8 cellular contexts compared by ENCODE assay signal in the genomic region with DNA sequence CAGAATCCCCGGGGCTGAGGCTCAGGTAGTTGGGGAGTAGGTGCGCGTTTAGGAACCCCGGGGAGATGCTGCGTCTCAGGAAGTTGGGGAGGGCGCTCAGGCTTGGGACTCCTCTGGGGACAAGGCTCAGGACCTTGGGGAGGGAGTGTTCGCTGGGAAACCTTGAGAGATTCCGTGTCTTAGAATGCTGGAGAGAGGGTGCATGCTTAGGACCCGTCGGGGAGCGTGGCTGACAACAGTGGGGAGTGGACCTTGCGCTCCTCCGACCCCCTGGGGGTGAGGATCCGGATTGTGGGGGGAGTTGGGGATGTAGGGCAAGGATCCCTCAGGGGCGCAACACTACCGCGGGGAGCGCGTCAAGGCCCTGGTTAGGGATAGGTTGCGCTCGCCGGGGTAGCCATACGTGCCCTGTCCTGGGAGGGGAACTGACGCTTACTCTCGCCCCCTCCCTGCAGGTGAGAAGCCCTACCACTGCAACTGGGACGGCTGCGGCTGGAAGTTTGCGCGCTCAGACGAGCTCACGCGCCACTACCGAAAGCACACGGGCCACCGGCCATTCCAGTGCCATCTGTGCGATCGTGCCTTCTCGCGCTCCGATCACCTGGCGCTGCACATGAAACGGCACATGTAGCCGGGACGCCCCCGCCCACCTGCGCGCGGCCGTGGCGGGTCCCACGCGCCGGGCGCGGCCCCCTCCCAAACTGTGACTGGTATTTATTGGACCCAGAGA. TPM values are rescaled to one million over a fixed set of nuclear protein-coding genes. Genes with fewer than 3 reads are reported as not detected.
DNase-seq lines count a peak whose midpoint lies in the region; ATAC-seq and TF ChIP-seq lines count a peak whose summit lies in the region.

No MANE protein-coding gene starts in this region.

- H3K27me3 Mint-ChIP-seq in Calu3 (ENCODE audit: unreplicated experiment) (no peaks in the 10 kb centered on the region), nephron (ENCODE audit: low read depth) (peaks cover 75% of the 10 kb centered on the region)
- peaks cover 23% of the 10 kb centered on the region for H3K27me3 Mint-ChIP-seq in T-helper 1 cell treated with Interleukin-12 subunit alpha and Interleukin-12 subunit beta and Interleukin-4 antibody, amounts not matched to agents 30 μg/mL and 1 μg/mL, for 36 hours (ENCODE audit: low read depth)

- no peaks in the 10 kb centered on the region for H3K36me3 ChIP-seq in duodenal mucosa (ENCODE audit: control insufficient read depth in 1 of 2, insufficient read depth in 2 of 2, low read length in 2 of 2)

- peaks cover 20 to 24% of the 10 kb centered on the region in 2 donors for H3K4me1 ChIP-seq in duodenal mucosa (ENCODE audit: control insufficient read depth in 1 of 2, insufficient read depth in 2 of 2, low read length in 2 of 2)

- no peaks in the 10 kb centered on the region for H3K9me3 ChIP-seq in duodenal mucosa (ENCODE audit: control insufficient read depth in 1 of 2, low read length in 2 of 2)

- CTCF ChIA-PET in Calu3 (lab: Charles Lee): no interaction called here
- CTCF ChIA-PET in GM10248 (lab: Yijun Ruan, JAX): no interaction called here

- peak overlapping the region; percentile 66 for H3K27ac ChIP-seq in duodenal mucosa (ENCODE audit: low read depth, low read length)

- DNase-seq in Calu3 (no peak), GM10248 (ENCODE audit: extremely low spot score) (no peak), NCI-H1092 treated with DMSO at 0.1 percent for 48 hours (lab: John Stamatoyannopoulos, UW) (no peak), NCI-H69 (lab: John Stamatoyannopoulos, UW) (no peak)

- TF ChIP-seq CTCF in Calu3 (IDR thresholded peaks at IDR 0.05; ENCODE audit: unreplicated experiment) (no peak), nephron (IDR thresholded peaks at IDR 0.05; ENCODE audit: unreplicated experiment in 3 of 3) (no peak), GM10248 (IDR thresholded peaks at IDR 0.05; ENCODE audit: control extremely low read depth, extremely low read depth, low read depth, missing control alignments) (no peak)

- H3K4me1 Mint-ChIP-seq in Calu3 (ENCODE audit: low read depth, unreplicated experiment): peaks cover 8% of the 10 kb centered on the region
- peaks cover 38% of the 10 kb centered on the region for H3K4me1 Mint-ChIP-seq in T-helper 1 cell treated with Interleukin-12 subunit alpha and Interleukin-12 subunit beta and Interleukin-4 antibody, amounts not matched to agents 30 μg/mL and 1 μg/mL, for 36 hours (ENCODE audit: low read depth)
- H3K4me1 Mint-ChIP-seq in nephron: peaks cover 19% of the 10 kb centered on the region

- intact Hi-C loops in Calu3 (cut with micrococcal nuclease; ENCODE audit: unreplicated experiment): no loop called here

- POLR2A ChIA-PET in GM10248 (lab: Yijun Ruan, JAX): no interaction called here

- H3K27ac Mint-ChIP-seq in Calu3 (ENCODE audit: unreplicated experiment): no peak overlapping the region
- peak overlapping the region; percentile 88 for H3K27ac Mint-ChIP-seq in T-helper 1 cell treated with Interleukin-12 subunit alpha and Interleukin-12 subunit beta and Interleukin-4 antibody, amounts not matched to agents 30 μg/mL and 1 μg/mL, for 36 hours
- peak overlapping the region in 2 of 3 experiments; percentile 12 to 24 for H3K27ac Mint-ChIP-seq in nephron

- BruUV-seq in Calu3 (replicated peaks; lab: Mats Ljungman, UMichigan): no TSS peak

- H3K4me3 ChIP-seq in duodenal mucosa (ENCODE audit: low read depth in 1 of 2, low read length in 2 of 2): peak overlapping the region; percentile 65 to 66

- peaks cover 16 to 17% of the 10 kb centered on the region in 2 donors for H3K27me3 ChIP-seq in duodenal mucosa (ENCODE audit: control insufficient read depth in 1 of 2, insufficient read depth in 2 of 2, low read length in 2 of 2)

- H3K9me3 Mint-ChIP-seq in Calu3 (ENCODE audit: low read depth, unreplicated experiment): no peaks in the 10 kb centered on the region
- H3K9me3 Mint-ChIP-seq in T-helper 1 cell treated with Interleukin-12 subunit alpha and Interleukin-12 subunit beta and Interleukin-4 antibody, amounts not matched to agents 30 μg/mL and 1 μg/mL, for 36 hours: no peaks in the 10 kb centered on the region
- H3K9me3 Mint-ChIP-seq in nephron: no peaks in the 10 kb centered on the region

- H3K4me3 Mint-ChIP-seq in Calu3 (ENCODE audit: low read depth, unreplicated experiment) (peak overlapping the region; percentile 74), nephron (peak overlapping the region; percentile 82 to 91 (median 86))
- H3K4me3 Mint-ChIP-seq in T-helper 1 cell treated with Interleukin-12 subunit alpha and Interleukin-12 subunit beta and Interleukin-4 antibody, amounts not matched to agents 30 μg/mL and 1 μg/mL, for 36 hours: peak overlapping the region; percentile 95

- H3K36me3 Mint-ChIP-seq in Calu3 (ENCODE audit: insufficient read depth, unreplicated experiment): peaks cover 21% of the 10 kb centered on the region
- peaks cover 47% of the 10 kb centered on the region for H3K36me3 Mint-ChIP-seq in T-helper 1 cell treated with Interleukin-12 subunit alpha and Interleukin-12 subunit beta and Interleukin-4 antibody, amounts not matched to agents 30 μg/mL and 1 μg/mL, for 36 hours (ENCODE audit: low read depth)
- peaks cover 10% of the 10 kb centered on the region for H3K36me3 Mint-ChIP-seq in nephron (ENCODE audit: low read depth)

- H3K9ac ChIP-seq in duodenal mucosa (ENCODE audit: low read depth in 1 of 2, low read length in 2 of 2): peak overlapping the region; percentile 44 to 51

- no peak for ATAC-seq in GM18511 (IDR thresholded peaks at IDR 0.05; ENCODE audit: unreplicated experiment)

RNA-seq across cellular contexts. Expression of gene KLF2, which starts 1.9 kb away (rescaled TPM):
- 2.5 and 5.0 TPM in 2 replicates for total RNA-seq in Calu3 (2022)
